9 cellular contexts compared by ENCODE assay signal in the genomic region with DNA sequence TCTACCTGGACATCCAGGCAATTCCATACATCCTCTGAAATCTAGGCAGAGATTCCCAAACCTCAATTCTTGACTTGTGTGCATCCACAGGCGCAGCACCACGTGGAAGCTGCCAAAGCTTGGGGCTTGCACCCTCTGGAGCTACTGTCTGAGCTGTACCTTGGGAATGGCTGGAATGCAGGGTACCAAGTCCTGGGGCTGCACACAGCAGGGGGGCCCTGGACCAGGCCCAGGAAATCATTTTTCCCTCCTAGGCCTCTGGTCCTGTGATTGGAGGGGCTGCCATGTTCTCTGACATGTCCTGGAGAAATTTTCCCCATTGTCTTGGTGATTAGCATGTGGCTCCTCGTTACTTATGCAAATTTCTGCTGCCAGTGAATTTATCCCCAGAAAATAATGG.
"Had no signal": no experiment of that assay in that cellular context is flagged by ENCODE, and none has a peak within 500 bp of the region (broad histone marks: within the 10 kb centered on the region; RNA-seq: fewer than 3 reads in every experiment).

No MANE protein-coding gene starts in this region.

- H3K4me1 ChIP-seq: HAP-1 had no signal

- H3K4me3 ChIP-seq: GM23248, GM23338, HAP-1 had no signal

- H3K27ac Mint-ChIP-seq: GM23338, H9, HFFc6 had no signal

- H3K4me1 Mint-ChIP-seq: GM23338 had no signal

- H3K27ac ChIP-seq: GM23248 had no signal

- DNase-seq: GM23248, GOT3, H7, H9, HCEC 1CT, HFFc6 had no signal

- H3K9me3 ChIP-seq: HAP-1 had no signal

- H3K4me3 Mint-ChIP-seq: GM23338, H9, HFFc6 had no signal

- H3K9ac ChIP-seq: GM23248 had no signal

- ATAC-seq: GM23338, HCT116 had no signal

- H3K36me3 ChIP-seq: HAP-1 had no signal

- H3K4me2 ChIP-seq: GM23338 had no signal
